Comparison of ENCODE assay signal across 37 cellular contexts in the genomic region with DNA sequence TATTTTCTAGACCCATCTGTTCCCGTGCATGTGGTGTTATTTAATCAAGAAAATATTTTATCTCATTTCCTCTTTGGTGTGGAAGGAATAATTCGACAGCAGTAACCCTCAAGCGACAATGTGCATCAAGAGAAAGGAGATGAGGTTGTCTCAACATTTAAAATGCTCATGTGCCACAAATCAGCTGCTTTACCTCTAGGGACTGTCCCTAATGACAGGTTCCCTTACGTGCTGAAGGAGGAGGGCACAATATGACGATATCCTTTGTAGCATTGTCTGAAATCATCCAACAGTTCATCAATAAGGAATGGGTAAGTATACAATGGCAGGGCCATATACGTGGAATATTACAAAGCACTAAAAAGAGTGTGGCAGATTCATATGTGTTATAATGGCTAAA.
"Had no signal": no experiment of that assay in that cellular context is flagged by ENCODE, and none has a peak within 500 bp of the region (broad histone marks: within the 10 kb centered on the region; RNA-seq: fewer than 3 reads in every experiment).

No MANE protein-coding gene starts in this region.

- H3K36me3 ChIP-seq: adrenal gland, brain microvascular endothelial cell, breast epithelium had no signal

- H3K4me3 Mint-ChIP-seq: activated B cell treated with CpG ODN at 0.5 μM for 24 hours; activated CD4-positive, alpha-beta memory T cell treated with anti-CD3 and anti-CD28 coated beads for 36 hours; activated CD4-positive, alpha-beta T cell treated with anti-CD3 and anti-CD28 coated beads, Interleukin-2, amount 10 ng/mL, durations not matched to agents 24 days and 14 days; activated CD8-positive, alpha-beta T cell treated with anti-CD3 and anti-CD28 coated beads for 36 hours; activated naive CD4-positive, alpha-beta T cell treated with anti-CD3 and anti-CD28 coated beads for 36 hours; activated naive CD8-positive, alpha-beta T cell treated with anti-CD3 and anti-CD28 coated beads for 36 hours; activated T-cell treated with anti-CD3 and anti-CD28 coated beads, Interleukin-2, amount 50 U/mL, for 4 hours; activated T-cell treated with anti-CD3 and anti-CD28 coated beads, Interleukin-2, amount 50 U/mL, for 72 hours; activated T-helper 1 cell treated with anti-CD3 and anti-CD28 coated beads, Interleukin-12 subunit alpha, Interleukin-12 subunit beta, Interleukin-2, Interleukin-4 antibody, amounts not matched to agents 30 ng/mL and 10 ng/mL and 1 ng/mL, durations not matched to agents 14 hours and 24 hours and 36 hours; activated T-helper 17 cell treated with anti-CD3 and anti-CD28 coated beads, Interleukin-2, amount 50 U/mL, for 72 hours; T-cell; T-helper 1 cell treated with Interleukin-12 subunit alpha and Interleukin-12 subunit beta and Interleukin-4 antibody, amounts not matched to agents 30 μg/mL and 1 μg/mL, for 36 hours; T-helper 2 cell treated with Interferon-gamma antibody and Interleukin-4, amounts not matched to agents 5 μg/mL and 100 μg/mL, for 36 hours had no signal

- H3K27ac Mint-ChIP-seq: activated B cell treated with CpG ODN at 0.5 μM for 24 hours; activated CD4-positive, alpha-beta memory T cell treated with anti-CD3 and anti-CD28 coated beads for 36 hours; activated CD4-positive, alpha-beta T cell treated with anti-CD3 and anti-CD28 coated beads, Interleukin-2, amount 10 ng/mL, durations not matched to agents 24 days and 14 days; activated CD8-positive, alpha-beta T cell treated with anti-CD3 and anti-CD28 coated beads for 36 hours; activated naive CD4-positive, alpha-beta T cell treated with anti-CD3 and anti-CD28 coated beads for 36 hours; activated naive CD4-positive, alpha-beta T cell treated with anti-CD3 and anti-CD28 coated beads, Interleukin-2, amount 50 U/mL, for 72 hours; activated naive CD8-positive, alpha-beta T cell treated with anti-CD3 and anti-CD28 coated beads for 36 hours; activated T-cell treated with anti-CD3 and anti-CD28 coated beads, Interleukin-2, amount 50 U/mL, for 72 hours; activated T-helper 1 cell treated with anti-CD3 and anti-CD28 coated beads, Interleukin-12 subunit alpha, Interleukin-12 subunit beta, Interleukin-2, Interleukin-4 antibody, amounts not matched to agents 30 ng/mL and 10 ng/mL and 1 ng/mL, durations not matched to agents 14 hours and 24 hours and 36 hours; activated T-helper 17 cell treated with anti-CD3 and anti-CD28 coated beads, Interleukin-2, amount 50 U/mL, for 72 hours; T-cell; T-helper 1 cell treated with Interleukin-12 subunit alpha and Interleukin-12 subunit beta and Interleukin-4 antibody, amounts not matched to agents 30 μg/mL and 1 μg/mL, for 36 hours; T-helper 2 cell treated with Interferon-gamma antibody and Interleukin-4, amounts not matched to agents 5 μg/mL and 100 μg/mL, for 36 hours had no signal

- ATAC-seq: activated CD8-positive, alpha-beta T cell treated with anti-CD3 and anti-CD28 coated beads for 36 hours; activated naive CD4-positive, alpha-beta T cell treated with anti-CD3 and anti-CD28 coated beads, Interleukin-2, amount 50 U/mL, for 72 hours; activated T-cell treated with anti-CD3 and anti-CD28 coated beads, Interleukin-2, amount 50 U/mL, for 4 hours; activated T-cell treated with anti-CD3 and anti-CD28 coated beads, Interleukin-2, amount 50 U/mL, for 72 hours; activated T-helper 17 cell treated with anti-CD3 and anti-CD28 coated beads, Interleukin-2, amount 50 U/mL, for 72 hours; body of pancreas; T-cell had no signal

- H3K4me1 Mint-ChIP-seq: activated CD4-positive, alpha-beta T cell treated with anti-CD3 and anti-CD28 coated beads, Interleukin-2, amount 10 ng/mL, durations not matched to agents 24 days and 14 days; activated naive CD8-positive, alpha-beta T cell treated with anti-CD3 and anti-CD28 coated beads for 36 hours; activated T-helper 17 cell treated with anti-CD3 and anti-CD28 coated beads, Interleukin-2, amount 50 U/mL, for 72 hours; T-cell had no signal

- H3K36me3 Mint-ChIP-seq: activated CD4-positive, alpha-beta memory T cell treated with anti-CD3 and anti-CD28 coated beads for 36 hours; activated naive CD4-positive, alpha-beta T cell treated with anti-CD3 and anti-CD28 coated beads, Interleukin-2, amount 50 U/mL, for 72 hours; activated naive CD8-positive, alpha-beta T cell treated with anti-CD3 and anti-CD28 coated beads for 36 hours; T-cell had no signal

- H3K27ac ChIP-seq: adrenal gland, body of pancreas, brain microvascular endothelial cell, breast epithelium, VCaP had no signal

- H3K9me3 Mint-ChIP-seq: activated B cell treated with CpG ODN at 0.5 μM for 24 hours; activated CD4-positive, alpha-beta memory T cell treated with anti-CD3 and anti-CD28 coated beads for 36 hours; activated CD4-positive, alpha-beta T cell treated with anti-CD3 and anti-CD28 coated beads, Interleukin-2, amount 10 ng/mL, durations not matched to agents 24 days and 14 days; activated CD8-positive, alpha-beta T cell treated with anti-CD3 and anti-CD28 coated beads for 36 hours; activated naive CD4-positive, alpha-beta T cell treated with anti-CD3 and anti-CD28 coated beads for 36 hours; activated naive CD4-positive, alpha-beta T cell treated with anti-CD3 and anti-CD28 coated beads, Interleukin-2, amount 50 U/mL, for 72 hours; activated naive CD8-positive, alpha-beta T cell treated with anti-CD3 and anti-CD28 coated beads for 36 hours; activated T-cell treated with anti-CD3 and anti-CD28 coated beads, Interleukin-2, amount 50 U/mL, for 4 hours; activated T-cell treated with anti-CD3 and anti-CD28 coated beads, Interleukin-2, amount 50 U/mL, for 72 hours; activated T-helper 1 cell treated with anti-CD3 and anti-CD28 coated beads, Interleukin-12 subunit alpha, Interleukin-12 subunit beta, Interleukin-2, Interleukin-4 antibody, amounts not matched to agents 30 ng/mL and 10 ng/mL and 1 ng/mL, durations not matched to agents 14 hours and 24 hours and 36 hours; activated T-helper 17 cell treated with anti-CD3 and anti-CD28 coated beads, Interleukin-2, amount 50 U/mL, for 72 hours; T-cell; T-helper 1 cell treated with Interleukin-12 subunit alpha and Interleukin-12 subunit beta and Interleukin-4 antibody, amounts not matched to agents 30 μg/mL and 1 μg/mL, for 36 hours; T-helper 2 cell treated with Interferon-gamma antibody and Interleukin-4, amounts not matched to agents 5 μg/mL and 100 μg/mL, for 36 hours had no signal

- FAIRE-seq: astrocyte, TTC549 had no signal

- H3K4me3 ChIP-seq: adrenal gland, body of pancreas, breast epithelium had no signal

- H3K9me3 ChIP-seq: adrenal gland, body of pancreas, breast epithelium had no signal

- H3K4me1 ChIP-seq: adrenal gland, body of pancreas, breast epithelium had no signal

- H3K27me3 ChIP-seq: body of pancreas, brain microvascular endothelial cell had no signal

- DNase-seq: activated B cell treated with CpG ODN at 0.5 μM for 24 hours; activated CD4-positive, alpha-beta memory T cell treated with anti-CD3 and anti-CD28 coated beads for 36 hours; activated CD4-positive, alpha-beta T cell treated with anti-CD3 and anti-CD28 coated beads for 4 hours; activated CD4-positive, alpha-beta T cell treated with anti-CD3 and anti-CD28 coated beads, Interleukin-2, amount 10 ng/mL, durations not matched to agents 24 days and 14 days; activated CD4-positive, alpha-beta T cell treated with anti-CD3 and anti-CD28 coated beads, Interleukin-2, amount 50 U/mL, for 1 hour; activated CD4-positive, alpha-beta T cell treated with anti-CD3 and anti-CD28 coated beads, Interleukin-2, amount 50 U/mL, for 4 hours; activated CD4-positive, CD25-positive, alpha-beta regulatory T cell treated with anti-CD3 and anti-CD28 coated beads, Interleukin-2, amount 50 U/mL, for 72 hours; activated CD8-positive, alpha-beta memory T cell treated with anti-CD3 and anti-CD28 coated beads, Interleukin-2, amount 50 U/mL, for 4 hours; activated CD8-positive, alpha-beta T cell treated with anti-CD3 and anti-CD28 coated beads for 36 hours; activated effector memory CD4-positive, alpha-beta T cell treated with anti-CD3 and anti-CD28 coated beads, Interleukin-2, amount 50 U/mL, for 16 hours; activated gamma-delta T cell treated with Interleukin-2 at 50 U/mL for 16 hours; activated naive CD4-positive, alpha-beta T cell; activated naive CD4-positive, alpha-beta T cell treated with anti-CD3 and anti-CD28 coated beads for 36 hours; activated naive CD4-positive, alpha-beta T cell treated with anti-CD3 and anti-CD28 coated beads, Interleukin-2, amount 50 U/mL, for 16 hours; activated naive CD8-positive, alpha-beta T cell treated with anti-CD3 and anti-CD28 coated beads for 36 hours; activated T-cell treated with anti-CD3 and anti-CD28 coated beads for 4 hours; activated T-cell treated with anti-CD3 and anti-CD28 coated beads, Interleukin-2, amount 50 U/mL, for 1 hour; activated T-cell treated with anti-CD3 and anti-CD28 coated beads, Interleukin-2, amount 50 U/mL, for 4 hours; activated T-cell treated with anti-CD3 and anti-CD28 coated beads, Interleukin-2, amount 50 U/mL, for 72 hours; adrenal gland; amniotic stem cell; aorta; body of pancreas; brain microvascular endothelial cell; central memory CD4-positive, alpha-beta T cell; T-cell; T-helper 2 cell; T-helper 9 cell had no signal
